ENCODE assay signal across 9 cellular contexts in the genomic region with DNA sequence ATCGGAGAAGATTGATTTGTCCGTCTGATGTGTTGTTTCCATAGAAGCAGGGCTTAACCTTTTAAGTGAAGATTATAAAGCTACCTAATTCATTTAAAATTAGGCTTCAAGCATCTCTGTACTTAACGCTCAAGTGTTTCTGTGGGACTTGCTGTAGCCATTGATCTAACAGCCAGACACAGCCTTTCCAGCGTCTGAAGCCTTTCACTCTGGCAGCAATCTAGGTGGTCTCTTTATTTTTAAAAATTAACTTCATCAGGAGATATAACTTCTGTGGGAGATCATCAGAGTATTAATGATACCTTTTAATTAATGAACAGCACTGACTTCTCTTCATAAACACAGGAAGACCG.
DNase-seq lines count a peak whose midpoint lies in the region; ATAC-seq and TF ChIP-seq lines count a peak whose summit lies in the region.
"Had no signal": no experiment of that assay in that cellular context is flagged by ENCODE, and none has a peak within 500 bp of the region (broad histone marks: within the 10 kb centered on the region; RNA-seq: fewer than 3 reads in every experiment).

No MANE protein-coding gene starts in this region.

- H3K56ac ChIP-seq in IMR-90 (ENCODE audit: extremely low read depth, insufficient read depth, low read length): no peak overlapping the region

- no peaks in the 10 kb centered on the region for H3K79me1 ChIP-seq in IMR-90 (ENCODE audit: low read depth in 1 of 2, low read length in 2 of 2)

- peaks cover 5 to 16% (median 14%) of the 10 kb centered on the region in 7 donors for H3K4me1 Mint-ChIP-seq in naive thymus-derived CD4-positive, alpha-beta T cell
- H3K4me1 Mint-ChIP-seq in activated CD4-positive, alpha-beta T cell treated with anti-CD3 and anti-CD28 coated beads, Interleukin-2, amount 10 ng/mL, durations not matched to agents 24 days and 14 days: peaks cover 7% of the 10 kb centered on the region

- H3K4me3 Mint-ChIP-seq in naive thymus-derived CD4-positive, alpha-beta T cell: peak overlapping the region in 9 of 10 donors; percentile 5 to 86 (median 72)
- H3K4me3 Mint-ChIP-seq in activated CD4-positive, alpha-beta T cell treated with anti-CD3 and anti-CD28 coated beads, Interleukin-2, amount 10 ng/mL, durations not matched to agents 24 days and 14 days: no peak overlapping the region

- in situ Hi-C loops in IMR-90 (cut with MboI; ENCODE audit: low sequenced_read_pairs) (no loop called here), astrocyte of the cerebellum (cut with HindIII; ENCODE audit: low sequenced_read_pairs) (no loop called here)

- H2BK15ac ChIP-seq in IMR-90 (ENCODE audit: low read depth, low read length): no peak overlapping the region

- peaks cover 0 to 3% (median 0%) of the 10 kb centered on the region in 11 donors for H3K9me3 Mint-ChIP-seq in naive thymus-derived CD4-positive, alpha-beta T cell
- no peaks in the 10 kb centered on the region for H3K9me3 Mint-ChIP-seq in activated CD4-positive, alpha-beta T cell treated with anti-CD3 and anti-CD28 coated beads, Interleukin-2, amount 10 ng/mL, durations not matched to agents 24 days and 14 days

- peaks cover 52% of the 10 kb centered on the region for H3K27me3 ChIP-seq in ACC112 (ENCODE audit: insufficient read depth, low read length)
- H3K27me3 ChIP-seq in IMR-90 (ENCODE audit: control insufficient read depth, insufficient read depth, low read length): peaks cover 28% of the 10 kb centered on the region
- peaks cover 0 to 9% of the 10 kb centered on the region in 2 donors for H3K27me3 ChIP-seq in naive thymus-derived CD4-positive, alpha-beta T cell (ENCODE audit: control insufficient read depth in 2 of 2, insufficient read depth in 2 of 2, low read length in 2 of 2)
- peaks cover 0 to 27% (median 7%) of the 10 kb centered on the region in 3 donors for H3K27me3 ChIP-seq in sigmoid colon

- POLR2A ChIA-PET in IMR-90 (lab: Charles Lee; ENCODE audit: unreplicated experiment): no interaction called here
- POLR2A ChIA-PET in naive thymus-derived CD4-positive, alpha-beta T cell (lab: Charles Lee): no interaction called here

- H3K9me1 ChIP-seq in IMR-90 (ENCODE audit: insufficient read depth, low read length): no peaks in the 10 kb centered on the region

- H3K18ac ChIP-seq in IMR-90 (ENCODE audit: low read depth, low read length): no peak overlapping the region

- H3K4me3 ChIP-seq in ACC112 (ENCODE audit: low read depth, low read length) (peak overlapping the region; percentile 65; the same call in 1 of the 2 replicates), IMR-90 (ENCODE audit: insufficient read depth, low read depth, low read length) (no peak overlapping the region), astrocyte of the cerebellum (ENCODE audit: low read depth, low read length) (peak overlapping the region; percentile 32), sigmoid colon (peak overlapping the region in 2 of 4 donors; percentile 37 to 38)
- H3K4me3 ChIP-seq in naive thymus-derived CD4-positive, alpha-beta T cell (ENCODE audit: low read length): peak overlapping the region; percentile 56

- H2BK120ac ChIP-seq in IMR-90 (ENCODE audit: low read depth, low read length): no peak overlapping the region

- intact Hi-C loops in IMR-90 (cut with micrococcal nuclease) (loop anchor here (1.0 kb wide), 1 partner anchor 68 kb away; no protein-coding TSS in a partner anchor), sigmoid colon (cut with DNase I) (loop anchor here (1.0 to 2.0 kb wide), 2 partner anchors 68 to 280 kb away; a partner anchor contains a TSS)
- intact Hi-C loops in naive thymus-derived CD4-positive, alpha-beta T cell (cut with micrococcal nuclease): loop anchor here (1.0 to 10.0 kb wide), 3 partner anchors 68 to 344 kb away; a partner anchor contains a TSS
- intact Hi-C loops in activated CD4-positive, alpha-beta T cell treated with anti-CD3 and anti-CD28 coated beads, Interleukin-2, amount 10 ng/mL, durations not matched to agents 24 days and 14 days (cut with micrococcal nuclease): loop anchor here (1.0 kb wide), 2 partner anchors 68 to 279 kb away; a partner anchor contains a TSS

- 0 out of 2 replicates have a peak overlapping the region, but pooled peaks have one; percentile 37 for H3K23ac ChIP-seq in IMR-90 (ENCODE audit: low read depth, low read length)

- peak overlapping the region in 1 of 9 donors; percentile 37 for H3K27ac Mint-ChIP-seq in naive thymus-derived CD4-positive, alpha-beta T cell
- H3K27ac Mint-ChIP-seq in activated CD4-positive, alpha-beta T cell treated with anti-CD3 and anti-CD28 coated beads, Interleukin-2, amount 10 ng/mL, durations not matched to agents 24 days and 14 days: no peak overlapping the region

- H4K20me1 ChIP-seq in IMR-90 (ENCODE audit: insufficient read depth, low read length): no peaks in the 10 kb centered on the region

- H3K36me3 Mint-ChIP-seq in naive thymus-derived CD4-positive, alpha-beta T cell: no peaks in the 10 kb centered on the region
- H3K36me3 Mint-ChIP-seq in activated CD4-positive, alpha-beta T cell treated with anti-CD3 and anti-CD28 coated beads, Interleukin-2, amount 10 ng/mL, durations not matched to agents 24 days and 14 days (ENCODE audit: low read depth): no peaks in the 10 kb centered on the region

- no peaks in the 10 kb centered on the region for H3K79me2 ChIP-seq in ACC112 (ENCODE audit: control insufficient read depth, insufficient read depth, low read length, unreplicated experiment)

- TF ChIP-seq CTCF in IMR-90 (conservative IDR thresholded peaks at IDR 0.05; ENCODE audit: low read depth, low read length) (no peak), astrocyte of the cerebellum (IDR thresholded peaks at IDR 0.05; ENCODE audit: low read depth, low read length, missing control alignments) (no peak), sigmoid colon (IDR thresholded peaks at IDR 0.05) (no peak)

- H3K4me2 ChIP-seq in IMR-90 (ENCODE audit: low read depth, low read length): peak overlapping the region; percentile 53

- BruUV-seq in IMR-90 (replicated peaks; lab: Mats Ljungman, UMichigan): no TSS peak

- dilution Hi-C loops in IMR-90 (cut with HindIII; ENCODE audit: low sequenced_read_pairs, unreplicated experiment): no loop called here

- no peak for TF ChIP-seq RAD21 in IMR-90 (IDR thresholded peaks at IDR 0.05; ENCODE audit: low read length)

- H3K9me3 ChIP-seq in IMR-90 (ENCODE audit: control insufficient read depth, insufficient read depth, low read length) (no peaks in the 10 kb centered on the region), sigmoid colon (no peaks in the 10 kb centered on the region)
- H3K9me3 ChIP-seq in naive thymus-derived CD4-positive, alpha-beta T cell (ENCODE audit: control insufficient read depth in 2 of 3, low read length in 3 of 3): no peaks in the 10 kb centered on the region
- H3K9me3 ChIP-seq: HAP-1 had no signal

- H2BK20ac ChIP-seq in IMR-90 (ENCODE audit: low read depth, low read length): no peak overlapping the region

- H2AK5ac ChIP-seq in IMR-90 (ENCODE audit: low read depth, low read length): no peak overlapping the region

- no peak overlapping the region for H3K14ac ChIP-seq in IMR-90 (replicated peaks; ENCODE audit: low read depth, low read length)

- no peak overlapping the region for H3K4ac ChIP-seq in IMR-90 (ENCODE audit: low read depth, low read length)

- H3K27ac ChIP-seq in ACC112 (ENCODE audit: low read depth, low read length) (no peak overlapping the region), IMR-90 (ENCODE audit: insufficient read depth, low read length) (no peak overlapping the region), sigmoid colon (no peak overlapping the region)
- no peak overlapping the region for H3K27ac ChIP-seq in naive thymus-derived CD4-positive, alpha-beta T cell (ENCODE audit: low read depth, low read length)

- no peak overlapping the region for H3K9ac ChIP-seq in IMR-90 (ENCODE audit: low read depth, low read length)

- no CpG with 5 or more reads among the region's 5 CpGs for WGBS in IMR-90 (ENCODE audit: extremely low coverage in 2 of 2, insufficient read length in 1 of 2), 2 experiments
- 37 to 39% methylated on average over 5 of the region's 5 CpGs for WGBS in sigmoid colon, 2 donors

- no peak overlapping the region for H4K5ac ChIP-seq in IMR-90 (ENCODE audit: low read depth, low read length)

- H3K27me3 Mint-ChIP-seq in naive thymus-derived CD4-positive, alpha-beta T cell: peaks cover 38 to 57% (median 48%) of the 10 kb centered on the region in 5 donors
- H3K27me3 Mint-ChIP-seq in activated CD4-positive, alpha-beta T cell treated with anti-CD3 and anti-CD28 coated beads, Interleukin-2, amount 10 ng/mL, durations not matched to agents 24 days and 14 days: peaks cover 53% of the 10 kb centered on the region

- H4K91ac ChIP-seq in IMR-90 (ENCODE audit: insufficient read depth, low read depth, low read length): no peak overlapping the region

- no peaks in the 10 kb centered on the region for H3K36me3 ChIP-seq in ACC112 (ENCODE audit: insufficient read depth, low read length)
- H3K36me3 ChIP-seq in IMR-90 (ENCODE audit: control insufficient read depth, insufficient read depth, low read length): no peaks in the 10 kb centered on the region
- H3K36me3 ChIP-seq in naive thymus-derived CD4-positive, alpha-beta T cell (ENCODE audit: control insufficient read depth in 2 of 3, insufficient read depth in 3 of 3, low read length in 3 of 3): no peaks in the 10 kb centered on the region
- H3K36me3 ChIP-seq in sigmoid colon: peaks cover 0 to 18% (median under 1%) of the 10 kb centered on the region in 4 donors
- H3K36me3 ChIP-seq: HAP-1 had no signal

- H4K8ac ChIP-seq in IMR-90 (ENCODE audit: low read depth in 2 of 2, low read length in 2 of 2): no peak overlapping the region

- H2BK5ac ChIP-seq in IMR-90 (ENCODE audit: low read depth, low read length, poor library complexity, severe bottlenecking): no peak overlapping the region

- DNase-seq in IMR-90 (no peak), astrocyte of the cerebellum (ENCODE audit: low read depth) (no peak), NCI-H2107 treated with DMSO at 0.1 percent for 48 hours (lab: John Stamatoyannopoulos, UW; ENCODE audit: unreplicated experiment) (no peak), sigmoid colon (no peak)
- no peak for DNase-seq in naive thymus-derived CD4-positive, alpha-beta T cell
- no peak for DNase-seq in activated CD4-positive, alpha-beta T cell treated with anti-CD3 and anti-CD28 coated beads, Interleukin-2, amount 10 ng/mL, durations not matched to agents 24 days and 14 days
- no peak for DNase-seq in activated CD4-positive, alpha-beta T cell treated with anti-CD3 and anti-CD28 coated beads for 4 hours

- TF ChIP-seq EP300 in sigmoid colon (IDR thresholded peaks at IDR 0.05): no peak

- TF ChIP-seq POLR2A in IMR-90 (IDR thresholded peaks at IDR 0.05; ENCODE audit: low read depth, low read length) (no peak), sigmoid colon (IDR thresholded peaks at IDR 0.05) (no peak)

- H2AFZ ChIP-seq in ACC112 (ENCODE audit: low read length, unreplicated experiment) (no peak overlapping the region), IMR-90 (replicated peaks; ENCODE audit: low read length, poor library complexity) (peak overlapping the region; percentile 29)

- H3K4me1 ChIP-seq in ACC112 (ENCODE audit: control insufficient read depth, insufficient read depth, low read length, unreplicated experiment): peaks cover 3% of the 10 kb centered on the region
- peaks cover 2% of the 10 kb centered on the region; the same call in 1 of the 2 replicates for H3K4me1 ChIP-seq in IMR-90 (ENCODE audit: control insufficient read depth, insufficient read depth, low read length)
- H3K4me1 ChIP-seq in naive thymus-derived CD4-positive, alpha-beta T cell (ENCODE audit: control insufficient read depth in 2 of 2, insufficient read depth in 2 of 2, low read length in 2 of 2): peaks cover 9 to 11% of the 10 kb centered on the region in 2 donors
- peaks cover 0 to 15% (median 14%) of the 10 kb centered on the region in 4 donors for H3K4me1 ChIP-seq in sigmoid colon

- CTCF ChIA-PET in IMR-90 (lab: Yijun Ruan, JAX): interaction anchor here (1.4 to 3.3 kb wide), 2 partner anchors 9 to 69 kb away, joined by 9 to 11 read pairs; no protein-coding TSS in a partner anchor
- CTCF ChIA-PET in naive thymus-derived CD4-positive, alpha-beta T cell (lab: Charles Lee): interaction anchor here (0.6 to 3.3 kb wide), 12 partner anchors 9 to 189 kb away, joined by 3 to 35 read pairs (median 3); no protein-coding TSS in a partner anchor

- no peak for ATAC-seq in IMR-90 (ENCODE audit: low read depth)
- no peak for ATAC-seq in naive thymus-derived CD4-positive, alpha-beta T cell

- no peak overlapping the region for H2AK9ac ChIP-seq in IMR-90 (replicated peaks; ENCODE audit: low read depth, low read length, poor library complexity)
